Comparison of ENCODE assay signal across 18 cellular contexts in the genomic region with DNA sequence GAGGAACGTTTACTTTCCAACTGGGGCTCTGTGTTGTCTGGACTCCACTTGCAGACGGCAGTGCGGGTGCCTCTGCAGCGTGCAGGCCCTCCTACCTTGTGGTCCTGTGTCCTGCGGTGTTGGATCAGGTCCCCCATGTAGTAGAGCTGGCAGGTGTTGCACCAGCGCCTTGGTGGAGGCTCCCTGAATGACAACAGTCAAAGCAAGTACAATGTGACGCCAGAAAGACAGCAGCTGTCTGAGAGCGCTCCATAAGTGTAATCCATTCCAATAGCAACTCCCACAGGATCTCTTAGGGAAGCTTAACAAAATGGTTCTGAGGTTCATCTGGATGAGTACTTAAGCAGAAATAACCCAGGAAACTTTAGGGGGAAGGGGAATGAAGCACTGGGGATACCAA. TPM values are rescaled to one million over a fixed set of nuclear protein-coding genes. Genes with fewer than 3 reads are reported as not detected.
"Had no signal": no experiment of that assay in that cellular context is flagged by ENCODE, and none has a peak within 500 bp of the region (broad histone marks: within the 10 kb centered on the region; RNA-seq: fewer than 3 reads in every experiment).

No MANE protein-coding gene starts in this region.

- H3K9me3 Mint-ChIP-seq: activated B cell treated with CpG ODN at 0.5 μM for 24 hours; activated naive CD4-positive, alpha-beta T cell treated with anti-CD3 and anti-CD28 coated beads, Interleukin-2, amount 50 U/mL, for 72 hours; brain; natural killer cell treated with Interleukin-12 subunit alpha and Interleukin-12 subunit beta and Interleukin-15 and Interleukin-18, amount 100 ng/mL, for 72 hours; T-helper 1 cell treated with Interleukin-12 subunit alpha and Interleukin-12 subunit beta and Interleukin-4 antibody, amounts not matched to agents 30 μg/mL and 1 μg/mL, for 36 hours had no signal

- H3K4me3 Mint-ChIP-seq: activated B cell treated with CpG ODN at 0.5 μM for 24 hours; brain; natural killer cell treated with Interleukin-12 subunit alpha and Interleukin-12 subunit beta and Interleukin-15 and Interleukin-18, amount 100 ng/mL, for 72 hours; T-helper 1 cell treated with Interleukin-12 subunit alpha and Interleukin-12 subunit beta and Interleukin-4 antibody, amounts not matched to agents 30 μg/mL and 1 μg/mL, for 36 hours had no signal

- H3K4me1 Mint-ChIP-seq: activated B cell treated with CpG ODN at 0.5 μM for 24 hours, brain had no signal

- H3K27me3 Mint-ChIP-seq: activated B cell treated with CpG ODN at 0.5 μM for 24 hours; brain; natural killer cell treated with Interleukin-12 subunit alpha and Interleukin-12 subunit beta and Interleukin-15 and Interleukin-18, amount 100 ng/mL, for 72 hours had no signal

- H3K36me3 Mint-ChIP-seq: activated naive CD4-positive, alpha-beta T cell treated with anti-CD3 and anti-CD28 coated beads, Interleukin-2, amount 50 U/mL, for 72 hours had no signal

- DNase-seq: activated B cell treated with CpG ODN at 0.5 μM for 24 hours; activated CD4-positive, alpha-beta T cell treated with anti-CD3 and anti-CD28 coated beads, Interleukin-2, amount 50 U/mL, for 1 hour; activated effector memory CD4-positive, alpha-beta T cell treated with anti-CD3 and anti-CD28 coated beads, Interleukin-2, amount 50 U/mL, for 16 hours; amniotic stem cell; dermis blood vessel endothelial cell; esophagus squamous epithelium; foreskin fibroblast; mucosa of descending colon; stomach; tibial artery; uterus had no signal

- H3K27ac Mint-ChIP-seq: activated B cell treated with CpG ODN at 0.5 μM for 24 hours; natural killer cell treated with Interleukin-12 subunit alpha and Interleukin-12 subunit beta and Interleukin-15 and Interleukin-18, amount 100 ng/mL, for 72 hours; T-helper 1 cell treated with Interleukin-12 subunit alpha and Interleukin-12 subunit beta and Interleukin-4 antibody, amounts not matched to agents 30 μg/mL and 1 μg/mL, for 36 hours had no signal

RNA-seq across cellular contexts. Expression of gene LCN2, which starts 20.7 kb away (rescaled TPM):
- total RNA-seq: activated B cell treated with CpG ODN at 0.5 μM for 24 hours; activated CD8-positive, alpha-beta memory T cell treated with anti-CD3 and anti-CD28 coated beads for 36 hours; activated naive CD4-positive, alpha-beta T cell treated with anti-CD3 and anti-CD28 coated beads, Interleukin-2, amount 50 U/mL, for 72 hours; dermis blood vessel endothelial cell; lung microvascular endothelial cell; natural killer cell treated with Interleukin-12 subunit alpha and Interleukin-12 subunit beta and Interleukin-15 and Interleukin-18, amount 100 ng/mL, for 72 hours; pulmonary artery endothelial cell had no signal
